Comparison of ENCODE assay signal across 29 cellular contexts in the genomic region with DNA sequence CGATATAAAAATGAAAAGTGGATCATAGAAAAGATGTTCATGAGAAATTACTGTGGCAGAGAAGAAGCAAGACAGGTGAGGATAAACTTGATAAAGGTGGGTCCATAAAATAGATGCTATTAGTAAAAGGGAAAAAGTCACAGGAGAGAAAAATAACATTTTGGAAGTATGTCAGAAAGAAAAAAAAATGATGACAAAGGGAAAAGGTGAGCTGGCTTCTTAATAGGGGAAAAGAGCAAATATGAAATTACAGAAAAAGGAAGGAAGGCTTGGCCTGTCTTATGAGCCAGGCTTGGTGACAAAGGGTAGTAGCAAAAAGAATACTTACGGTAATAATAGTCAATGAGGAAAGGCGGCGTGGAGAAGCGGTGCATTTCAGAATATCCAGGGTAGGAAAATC.
"Had no signal": no experiment of that assay in that cellular context is flagged by ENCODE, and none has a peak within 500 bp of the region (broad histone marks: within the 10 kb centered on the region; RNA-seq: fewer than 3 reads in every experiment).

No MANE protein-coding gene starts in this region.

- H3K4me3 ChIP-seq: colonic mucosa, coronary artery, dorsolateral prefrontal cortex, esophagus muscularis mucosa, esophagus squamous epithelium, gastrocnemius medialis, gastroesophageal sphincter, heart left ventricle, heart right ventricle had no signal

- FAIRE-seq: colon, endometrium, endothelial cell of umbilical vein, frontal cortex had no signal

- H3K27me3 ChIP-seq: colonic mucosa, esophagus muscularis mucosa, esophagus squamous epithelium, foreskin keratinocyte, gastrocnemius medialis, gastroesophageal sphincter, heart left ventricle, heart right ventricle had no signal

- DNase-seq: colonic mucosa; cortex of kidney; dermis blood vessel endothelial cell; dorsolateral prefrontal cortex; effector CD4-positive, alpha-beta T cell; effector CD8-positive, alpha-beta T cell; effector memory CD4-positive, alpha-beta T cell; effector memory CD8-positive, alpha-beta T cell; endodermal cell; erythroblast; esophagus squamous epithelium; foreskin fibroblast; foreskin keratinocyte; foreskin melanocyte; gastrocnemius medialis; glutamatergic neuron; head of caudate nucleus; heart left ventricle; heart right ventricle had no signal

- H3K36me3 ChIP-seq: colonic mucosa, esophagus muscularis mucosa, esophagus squamous epithelium, gastrocnemius medialis, gastroesophageal sphincter, heart left ventricle, heart right ventricle had no signal

- H3K27ac ChIP-seq: colonic mucosa, coronary artery, dorsolateral prefrontal cortex, epithelial cell of prostate, esophagus muscularis mucosa, esophagus squamous epithelium, foreskin keratinocyte, gastrocnemius medialis, gastroesophageal sphincter, heart left ventricle, heart right ventricle had no signal

- H3K4me1 ChIP-seq: colonic mucosa, esophagus muscularis mucosa, esophagus squamous epithelium, foreskin keratinocyte, gastrocnemius medialis, gastroesophageal sphincter, heart left ventricle, heart right ventricle had no signal

- H3K9me3 Mint-ChIP-seq: endodermal cell had no signal

- H3K27me3 Mint-ChIP-seq: dendritic cell treated with granulocyte-macrophage colony-stimulating factor and Interleukin-4, amounts not matched to agents 40 ng/mL and 50 ng/mL, for 4 days; effector memory CD8-positive, alpha-beta T cell had no signal

- H3K27ac Mint-ChIP-seq: dendritic cell treated with granulocyte-macrophage colony-stimulating factor and Interleukin-4, amounts not matched to agents 40 ng/mL and 50 ng/mL, for 4 days; effector memory CD8-positive, alpha-beta T cell; endodermal cell had no signal

- H3K9me3 ChIP-seq: colonic mucosa, esophagus muscularis mucosa, esophagus squamous epithelium, gastrocnemius medialis, gastroesophageal sphincter, heart left ventricle, heart right ventricle had no signal

- ATAC-seq: effector memory CD8-positive, alpha-beta T cell; esophagus mucosa; foreskin keratinocyte; gastrocnemius medialis; gastroesophageal sphincter; heart left ventricle; heart right ventricle had no signal

- H3K4me1 Mint-ChIP-seq: endodermal cell had no signal

- H3K4me3 Mint-ChIP-seq: dendritic cell treated with granulocyte-macrophage colony-stimulating factor and Interleukin-4, amounts not matched to agents 40 ng/mL and 50 ng/mL, for 4 days; effector memory CD8-positive, alpha-beta T cell; endodermal cell had no signal
